In genomic region chr10:72277340-72277995, GRCh38 we compare ENCODE assay signal across 9 cellular contexts. TPM values are rescaled to one million over a fixed set of nuclear protein-coding genes. Genes with fewer than 3 reads are reported as not detected.
DNase-seq lines count a peak whose midpoint lies in the region; ATAC-seq and TF ChIP-seq lines count a peak whose summit lies in the region.
"Had no signal": no experiment of that assay in that cellular context is flagged by ENCODE, and none has a peak within 500 bp of the region (broad histone marks: within the 10 kb centered on the region; RNA-seq: fewer than 3 reads in every experiment).

No MANE protein-coding gene starts in this region.

- H3K4me3 ChIP-seq in skin epidermis = no peak overlapping the region

- POLR2A ChIA-PET in activated B cell treated with CpG ODN at 0.5 μM for 24 hours (lab: Charles Lee) = interaction anchor here (0.5 to 13.6 kb wide), 10 partner anchors 11 to 61 kb away, joined by 3 to 967 read pairs (median 6); partner anchors contain the start of gene ASCC1

- H3K27me3 Mint-ChIP-seq in activated B cell treated with CpG ODN at 0.5 μM for 24 hours = no peaks in the 10 kb centered on the region

- peaks cover 32% of the 10 kb centered on the region for H3K36me3 Mint-ChIP-seq in activated B cell treated with CpG ODN at 0.5 μM for 24 hours (ENCODE audit: low read depth)

- ATAC-seq in activated B cell treated with CpG ODN at 0.5 μM for 24 hours (ENCODE audit: low read depth) (no peak), foreskin keratinocyte (no peak)

- H3K27ac ChIP-seq in foreskin keratinocyte (peak overlapping the region; percentile 7), skin epidermis (peak overlapping the region in 15 of 21 experiments; percentile 14 to 98 (median 51))

- H3K27me3 ChIP-seq in foreskin keratinocyte = no peaks in the 10 kb centered on the region

- H3K4me1 Mint-ChIP-seq in activated B cell treated with CpG ODN at 0.5 μM for 24 hours = peaks cover 33% of the 10 kb centered on the region

- intact Hi-C loops in activated B cell treated with CpG ODN at 0.5 μM for 24 hours (cut with micrococcal nuclease) = loop anchor here (1.0 kb wide), 1 partner anchor 8 kb away; no protein-coding TSS in a partner anchor

- H3K4me1 ChIP-seq in foreskin keratinocyte = peaks cover 3% of the 10 kb centered on the region

- no peak overlapping the region for H3K4me3 Mint-ChIP-seq in activated B cell treated with CpG ODN at 0.5 μM for 24 hours

- no peak for TF ChIP-seq CTCF in activated B cell treated with CpG ODN at 0.5 μM for 24 hours (IDR thresholded peaks at IDR 0.05)
- no peak for TF ChIP-seq CTCF in foreskin keratinocyte (conservative IDR thresholded peaks at IDR 0.05)

- no peaks in the 10 kb centered on the region for H3K9me3 Mint-ChIP-seq in activated B cell treated with CpG ODN at 0.5 μM for 24 hours

- DNase-seq in H4 (ENCODE audit: low spot score) = peak; percentile 32
- DNase-seq in activated B cell treated with CpG ODN at 0.5 μM for 24 hours = no peak
- DNase-seq in foreskin keratinocyte = peak in 1 of 2 donors; percentile 53
- no peak for DNase-seq in NCI-H510A treated with DMSO at 0.1 percent for 48 hours (lab: John Stamatoyannopoulos, UW)
- no peak for DNase-seq in NOMO-1 treated with DMSO at 0.1 percent for 48 hours (lab: John Stamatoyannopoulos, UW; ENCODE audit: unreplicated experiment)
- no peak for DNase-seq in NCI-H1694 (lab: John Stamatoyannopoulos, UW)
- DNase-seq in iPS-NIHi11 (ENCODE audit: low spot score) = no peak
- DNase-seq: NCI-H2081 treated with DMSO at 0.1 percent for 48 hours had no signal

- peak overlapping the region; percentile 35 for H3K27ac Mint-ChIP-seq in activated B cell treated with CpG ODN at 0.5 μM for 24 hours

- CTCF ChIA-PET in activated B cell treated with CpG ODN at 0.5 μM for 24 hours (lab: Charles Lee) = interaction anchor here (0.6 to 9.4 kb wide), 2 partner anchors 54 to 57 kb away, joined by 3 to 131 read pairs; no protein-coding TSS in a partner anchor

RNA-seq across cellular contexts. Expression of gene DDIT4, which starts 3.7 kb away (rescaled TPM):
- 227 and 278 TPM in 2 replicates for total RNA-seq in H4 (2014; rRNA removed; shearing (Covaris generic))
- total RNA-seq in activated B cell treated with CpG ODN at 0.5 μM for 24 hours = 175 and 180 TPM in 2 replicates
- total RNA-seq in foreskin keratinocyte = 276 and 302 TPM in 2 replicates
- polyA plus RNA-seq in foreskin keratinocyte = 260 and 285 TPM in 2 replicates
